9 cellular contexts compared by ENCODE assay signal in the genomic region with DNA sequence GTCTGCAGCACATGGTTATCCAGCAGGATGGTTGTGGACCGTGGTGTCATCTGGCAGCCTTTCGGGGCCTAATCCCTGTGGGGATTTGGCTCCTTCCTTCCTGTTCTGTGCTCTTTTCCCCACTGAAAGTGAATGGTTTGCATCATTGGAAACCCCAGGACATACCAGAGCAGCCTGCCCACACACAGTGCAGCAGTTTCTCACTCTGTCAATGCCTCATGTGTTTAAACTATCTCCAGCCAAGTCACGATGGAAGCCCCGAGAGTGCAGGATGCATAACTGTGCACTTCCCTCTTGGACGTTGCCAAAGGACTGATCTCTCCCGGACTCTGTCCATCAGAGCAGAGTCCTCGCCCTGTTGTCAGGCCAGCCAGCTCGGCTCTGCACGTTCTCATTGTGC. TPM values are rescaled to one million over a fixed set of nuclear protein-coding genes. Genes with fewer than 3 reads are reported as not detected.
DNase-seq lines count a peak whose midpoint lies in the region; ATAC-seq and TF ChIP-seq lines count a peak whose summit lies in the region.
"Had no signal": no experiment of that assay in that cellular context is flagged by ENCODE, and none has a peak within 500 bp of the region (broad histone marks: within the 10 kb centered on the region; RNA-seq: fewer than 3 reads in every experiment).

No MANE protein-coding gene starts in this region.

- no peak overlapping the region for H3K4me3 ChIP-seq in left lung
- peak overlapping the region; percentile 1 to 29 for H3K4me3 ChIP-seq in stomach smooth muscle (ENCODE audit: low read length in 2 of 2)

- TF ChIP-seq CTCF in chondrocyte (IDR thresholded peaks at IDR 0.05) (no peak), left lung (IDR thresholded peaks at IDR 0.05) (no peak)

- DNase-seq in HCEC 1CT (peak; percentile 72), chondrocyte (ENCODE audit: low spot score) (no peak), left lung (no peak), SIG-M5 treated with dmso at 0.1 percent for 504 hours (lab: John Stamatoyannopoulos, UW; ENCODE audit: unreplicated experiment) (no peak)
- DNase-seq: activated CD8-positive, alpha-beta memory T cell treated with anti-CD3 and anti-CD28 coated beads, Interleukin-2, amount 50 U/mL, for 48 hours; dermis blood vessel endothelial cell had no signal

- ATAC-seq in left lung: peak; percentile 47
- ATAC-seq in GM21526 (IDR thresholded peaks at IDR 0.05; ENCODE audit: low FRiP score, unreplicated experiment): no peak
- ATAC-seq in GM18909 (IDR thresholded peaks at IDR 0.05; ENCODE audit: poor library complexity, unreplicated experiment): no peak

- no peaks in the 10 kb centered on the region for H3K27me3 Mint-ChIP-seq in chondrocyte (ENCODE audit: low read depth)

- H3K36me3 ChIP-seq in left lung: peaks cover 0 to 93% of the 10 kb centered on the region in 2 donors
- H3K36me3 ChIP-seq in stomach smooth muscle (ENCODE audit: control insufficient read depth in 2 of 2, insufficient read depth in 2 of 2, low read length in 2 of 2): peaks cover 5 to 7% of the 10 kb centered on the region in 2 donors

- H3K9me3 Mint-ChIP-seq in chondrocyte (ENCODE audit: low read depth): no peaks in the 10 kb centered on the region

- H3K27ac Mint-ChIP-seq in chondrocyte (ENCODE audit: unreplicated experiment): peak overlapping the region; percentile 86

- H3K27ac ChIP-seq in left lung: no peak overlapping the region
- H3K27ac ChIP-seq in stomach smooth muscle (ENCODE audit: low read length): peak overlapping the region; percentile 18

- no peaks in the 10 kb centered on the region for H3K27me3 ChIP-seq in left lung
- no peaks in the 10 kb centered on the region for H3K27me3 ChIP-seq in stomach smooth muscle (ENCODE audit: control insufficient read depth in 1 of 2, insufficient read depth in 2 of 2, low read length in 2 of 2)

- intact Hi-C loops in left lung (cut with DNase I): no loop called here

- peak overlapping the region; percentile 44 for H3K4me3 Mint-ChIP-seq in chondrocyte (ENCODE audit: unreplicated experiment)

- H3K36me3 Mint-ChIP-seq in chondrocyte (ENCODE audit: low read depth): peaks cover 12% of the 10 kb centered on the region

- no peak overlapping the region for H3K9ac ChIP-seq in stomach smooth muscle (ENCODE audit: low read length in 2 of 2)

- H3K4me1 Mint-ChIP-seq in chondrocyte (ENCODE audit: low read depth): peaks cover 12% of the 10 kb centered on the region

- H3K9me3 ChIP-seq in left lung: no peaks in the 10 kb centered on the region
- no peaks in the 10 kb centered on the region for H3K9me3 ChIP-seq in stomach smooth muscle (ENCODE audit: control insufficient read depth in 2 of 2, low read length in 2 of 2)

- H3K4me1 ChIP-seq in left lung: peaks cover 0 to 8% of the 10 kb centered on the region in 2 donors
- H3K4me1 ChIP-seq in stomach smooth muscle (ENCODE audit: control insufficient read depth, insufficient read depth, low read length): peaks cover 8% of the 10 kb centered on the region

RNA-seq across cellular contexts. Expression of a gene that starts 29.0 kb away (rescaled TPM):
- total RNA-seq in chondrocyte: 0.30 to 0.38 TPM in 2 of 3 replicates, not detected in the other
- total RNA-seq in left lung: 10 to 100 TPM; 16.9 to 23.2 TPM
- total RNA-seq: dermis blood vessel endothelial cell had no signal

Comparison
In these comparisons a context has a peak if more than half of its experiments do, and no peak if none do; other contexts are left out.
1. H3K4me3 ChIP-seq: peak in stomach smooth muscle (2 of 2); none in left lung (0 of 2).
2. RNA of a gene that starts 29.0 kb away (total RNA-seq): 16.9 to 23.2 TPM in left lung; 0.30 to 0.38 TPM in chondrocyte; every median in the first group is over 10 times any median in the second.